In genomic region chr1:47184771-47185677, GRCh38 we compare ENCODE assay signal across 17 cellular contexts. TPM values are rescaled to one million over a fixed set of nuclear protein-coding genes. Genes with fewer than 3 reads are reported as not detected.
"Had no signal": no experiment of that assay in that cellular context is flagged by ENCODE, and none has a peak within 500 bp of the region (broad histone marks: within the 10 kb centered on the region; RNA-seq: fewer than 3 reads in every experiment).

No MANE protein-coding gene starts in this region.

- H3K27me3 ChIP-seq: pancreas, vagina had no signal

- H3K36me3 ChIP-seq: pancreas, tibial artery, vagina had no signal

- H3K9me3 ChIP-seq: pancreas, tibial artery, vagina had no signal

- H3K36me3 Mint-ChIP-seq: activated naive CD8-positive, alpha-beta T cell treated with anti-CD3 and anti-CD28 coated beads for 36 hours; brain; stimulated activated memory B cell treated with anti-CD40 and anti-IgM and Interleukin-4, amounts not matched to agents 10 μg/mL and 1 μg/mL and 100 μg/mL, for 72 hours had no signal

- H3K4me1 Mint-ChIP-seq: activated B cell treated with CpG ODN at 0.5 μM for 24 hours; activated naive CD8-positive, alpha-beta T cell treated with anti-CD3 and anti-CD28 coated beads for 36 hours; stimulated activated memory B cell treated with anti-CD40 and anti-IgM and Interleukin-4, amounts not matched to agents 10 μg/mL and 1 μg/mL and 100 μg/mL, for 72 hours had no signal

- H3K9me3 Mint-ChIP-seq: activated B cell treated with CpG ODN at 0.5 μM for 24 hours; activated naive CD8-positive, alpha-beta T cell treated with anti-CD3 and anti-CD28 coated beads for 36 hours; activated T-cell treated with anti-CD3 and anti-CD28 coated beads, Interleukin-2, amount 50 U/mL, for 24 hours; stimulated activated memory B cell treated with anti-CD40 and anti-IgM and Interleukin-4, amounts not matched to agents 10 μg/mL and 1 μg/mL and 100 μg/mL, for 72 hours had no signal

- ATAC-seq: stimulated activated memory B cell treated with anti-CD40 and anti-IgM and Interleukin-4, amounts not matched to agents 10 μg/mL and 1 μg/mL and 100 μg/mL, for 72 hours had no signal

- H3K4me3 Mint-ChIP-seq: activated B cell treated with CpG ODN at 0.5 μM for 24 hours; activated naive CD8-positive, alpha-beta T cell treated with anti-CD3 and anti-CD28 coated beads for 36 hours; activated T-cell treated with anti-CD3 and anti-CD28 coated beads, Interleukin-2, amount 50 U/mL, for 24 hours; brain; stimulated activated memory B cell treated with anti-CD40 and anti-IgM and Interleukin-4, amounts not matched to agents 10 μg/mL and 1 μg/mL and 100 μg/mL, for 72 hours had no signal

- H3K27ac ChIP-seq: pancreas, tibial artery, vagina had no signal

- H3K4me3 ChIP-seq: pancreas, tibial artery, vagina had no signal

- DNase-seq: activated B cell treated with CpG ODN at 0.5 μM for 24 hours; activated CD4-positive, alpha-beta T cell treated with anti-CD3 and anti-CD28 coated beads, Interleukin-2, amount 50 U/mL, for 1 hour; activated naive CD8-positive, alpha-beta T cell treated with anti-CD3 and anti-CD28 coated beads for 36 hours; activated T-cell treated with anti-CD3 and anti-CD28 coated beads, Interleukin-2, amount 50 U/mL, for 24 hours; amygdala; central memory CD4-positive, alpha-beta T cell; cortex of kidney; effector CD8-positive, alpha-beta T cell; foreskin melanocyte; pancreas; stimulated activated CD4-positive, alpha-beta T cell treated with anti-CD3 and anti-CD28 coated beads, Interleukin-2, amount 100 ng/mL, for 48 hours had no signal

- H3K27ac Mint-ChIP-seq: activated B cell treated with CpG ODN at 0.5 μM for 24 hours; activated naive CD8-positive, alpha-beta T cell treated with anti-CD3 and anti-CD28 coated beads for 36 hours; activated T-cell treated with anti-CD3 and anti-CD28 coated beads, Interleukin-2, amount 50 U/mL, for 24 hours; brain; stimulated activated memory B cell treated with anti-CD40 and anti-IgM and Interleukin-4, amounts not matched to agents 10 μg/mL and 1 μg/mL and 100 μg/mL, for 72 hours had no signal

RNA-seq across cellular contexts. Expression of gene PDZK1IP1, which starts 4.8 kb away (rescaled TPM):
- total RNA-seq: activated B cell treated with CpG ODN at 0.5 μM for 24 hours; activated naive CD8-positive, alpha-beta T cell treated with anti-CD3 and anti-CD28 coated beads for 36 hours; fibroblast of lung had no signal
- polyA plus RNA-seq: fibroblast of lung, neural cell had no signal

RNA-seq across cellular contexts. Expression of gene TAL1, which starts 47.0 kb away (rescaled TPM):
- total RNA-seq: activated B cell treated with CpG ODN at 0.5 μM for 24 hours; activated naive CD8-positive, alpha-beta T cell treated with anti-CD3 and anti-CD28 coated beads for 36 hours; fibroblast of lung had no signal
- polyA plus RNA-seq: neural cell had no signal

RNA-seq across cellular contexts. Expression of gene CYP4A22, which starts 47.8 kb away (rescaled TPM):
- total RNA-seq: activated B cell treated with CpG ODN at 0.5 μM for 24 hours; activated naive CD8-positive, alpha-beta T cell treated with anti-CD3 and anti-CD28 coated beads for 36 hours; fibroblast of lung; vagina had no signal
- polyA plus RNA-seq: fibroblast of lung, neural cell had no signal
